Comparison of ENCODE assay signal across 8 cellular contexts in genomic region chr10:102064868-102065560, GRCh38. TPM values are rescaled to one million over a fixed set of nuclear protein-coding genes. Genes with fewer than 3 reads are reported as not detected.
DNase-seq lines count a peak whose midpoint lies in the region; ATAC-seq, FAIRE-seq and TF ChIP-seq lines count a peak whose summit lies in the region.

Gene HPS6 (plus strand): TSS chr10:102065349. CDS start chr10:102065475, 126 bp downstream.

- peak; percentile 71 for DNase-seq in NCI-H2196 (lab: John Stamatoyannopoulos, UW; ENCODE audit: unreplicated experiment)
- DNase-seq in activated CD4-positive, CD25-positive, alpha-beta regulatory T cell (lab: John Stamatoyannopoulos, UW): peak; percentile 72 to 82 (median 74)
- peak; percentile 85 for DNase-seq in central memory CD4-positive, alpha-beta T cell
- DNase-seq in keratinocyte (ENCODE audit: low read depth, low spot score): peak; percentile 71
- peak; percentile 95 for DNase-seq in stimulated activated CD4-positive, alpha-beta T cell treated with anti-CD3 and anti-CD28 coated beads, Interleukin-15, amount 100 ng/mL, for 24 hours

- peak within 1 kb of the TSS; percentile 94 for H3K4me3 ChIP-seq in ACC112 (ENCODE audit: low read depth, low read length)
- peak within 1 kb of the TSS; percentile 76 to 85 (median 82) for H3K4me3 ChIP-seq in keratinocyte (ENCODE audit: control insufficient read depth in 2 of 3, extremely low read depth in 1 of 3, insufficient read depth in 2 of 3, low read depth in 1 of 3, low read length in 3 of 3)

- H3K27ac ChIP-seq in ACC112 (ENCODE audit: low read depth, low read length): peak within 1 kb of the TSS; percentile 46; the same call in 1 of the 2 replicates
- peak within 1 kb of the TSS; percentile 69 for H3K27ac ChIP-seq in keratinocyte (ENCODE audit: control insufficient read depth, insufficient read depth, low read length)

- no peaks in the 10 kb centered on the region for H3K9me3 ChIP-seq in keratinocyte (ENCODE audit: control insufficient read depth, low read depth, low read length)

- no peaks in the 10 kb centered on the region for H3K9me1 ChIP-seq in keratinocyte (ENCODE audit: control insufficient read depth, extremely low read depth, insufficient read depth, low read length)

- H3K36me3 ChIP-seq in ACC112 (ENCODE audit: insufficient read depth, low read length) (no peaks in the 10 kb centered on the region), keratinocyte (ENCODE audit: control insufficient read depth in 2 of 2, extremely low read depth in 1 of 2, insufficient read depth in 2 of 2, low read length in 2 of 2) (peaks cover 1 to 19% of the 10 kb centered on the region in 2 experiments)

- H3K27me3 ChIP-seq in ACC112 (ENCODE audit: insufficient read depth, low read length) (no peaks in the 10 kb centered on the region), keratinocyte (ENCODE audit: control insufficient read depth, extremely low read depth, insufficient read depth, low read length) (no peaks in the 10 kb centered on the region)

- peaks cover 2% of the 10 kb centered on the region for H4K20me1 ChIP-seq in keratinocyte (ENCODE audit: control insufficient read depth, extremely low read depth, insufficient read depth, low read length)

- H3K9ac ChIP-seq in keratinocyte (ENCODE audit: control insufficient read depth, extremely low read depth, insufficient read depth, low read length): peak within 1 kb of the TSS; percentile 86

- TF ChIP-seq CTCF in keratinocyte (optimal IDR thresholded peaks at IDR 0.05 in 1 of 3, IDR thresholded peaks at IDR 0.05 in 1 of 3, conservative IDR thresholded peaks at IDR 0.05 in 1 of 3; ENCODE audit: extremely low read depth in 1 of 3, insufficient read depth in 2 of 3, low read length in 3 of 3): peak in 2 of 3 experiments; percentile 10 to 25

- ATAC-seq in GM18858 (IDR thresholded peaks at IDR 0.05; ENCODE audit: unreplicated experiment) (peak; percentile 84), HG03095 (IDR thresholded peaks at IDR 0.05; ENCODE audit: unreplicated experiment) (peak; percentile 95)

- H3K4me1 ChIP-seq in ACC112 (ENCODE audit: control insufficient read depth, insufficient read depth, low read length, unreplicated experiment) (peaks cover 13% of the 10 kb centered on the region), keratinocyte (ENCODE audit: control insufficient read depth, extremely low read depth, insufficient read depth, low read length) (peaks cover 22% of the 10 kb centered on the region)

- dilution Hi-C loops in keratinocyte (cut with MboI; ENCODE audit: extremely low pct_ligation_motif_present, low sequenced_read_pairs): no loop called here

- peak within 1 kb of the TSS; percentile 78 for H2AFZ ChIP-seq in ACC112 (ENCODE audit: low read length, unreplicated experiment)
- H2AFZ ChIP-seq in keratinocyte (ENCODE audit: control insufficient read depth, low read length): peak within 1 kb of the TSS; percentile 77

- H3K79me2 ChIP-seq in ACC112 (ENCODE audit: control insufficient read depth, insufficient read depth, low read length, unreplicated experiment) (peaks cover 33% of the 10 kb centered on the region), keratinocyte (ENCODE audit: control insufficient read depth, insufficient read depth, low read length) (peaks cover 37% of the 10 kb centered on the region)

- FAIRE-seq in keratinocyte (lab: Jason Lieb, UNC): peak; percentile 26

- H3K4me2 ChIP-seq in keratinocyte (ENCODE audit: control insufficient read depth, extremely low read depth, insufficient read depth, low read depth, low read length): peak within 1 kb of the TSS; percentile 90

RNA-seq across cellular contexts. Expression of gene HPS6, which starts in this region (rescaled TPM):
- 8.6 to 15.7 TPM (median 13.3 TPM) in 3 replicates for polyA plus RNA-seq in keratinocyte
- 3.0 TPM for polyA plus RNA-seq in keratinocyte (2011; ENCODE audit: low read depth)
- polyA plus RNA-seq in keratinocyte (2011; cell fraction: cytosol; rRNA removed): 6.1 and 12.0 TPM in 2 replicates
- polyA plus RNA-seq in keratinocyte (2011; cell fraction: nucleus; rRNA removed): 13.3 and 19.3 TPM in 2 replicates
- polyA plus RNA-seq in keratinocyte (2012; ENCODE audit: low replicate concordance): 10.1 and 21.5 TPM in 2 replicates
- 15.5 to 21.3 TPM (median 21.3 TPM) in 3 replicates for polyA minus RNA-seq in keratinocyte
- 29.0 TPM for polyA minus RNA-seq in keratinocyte (2011; cell fraction: cytosol; rRNA and poly(A)+ RNA removed)
- polyA minus RNA-seq in keratinocyte (2011; cell fraction: nucleus; rRNA and poly(A)+ RNA removed): 19.7 and 21.6 TPM in 2 replicates

Comparison
In these comparisons a context has a peak if more than half of its experiments do, and no peak if none do; other contexts are left out.
1. Peak in every context shown above with its lines: DNase-seq, ATAC-seq, H3K4me3 ChIP-seq and H3K27ac ChIP-seq.